15 cellular contexts compared by ENCODE assay signal in the genomic region with DNA sequence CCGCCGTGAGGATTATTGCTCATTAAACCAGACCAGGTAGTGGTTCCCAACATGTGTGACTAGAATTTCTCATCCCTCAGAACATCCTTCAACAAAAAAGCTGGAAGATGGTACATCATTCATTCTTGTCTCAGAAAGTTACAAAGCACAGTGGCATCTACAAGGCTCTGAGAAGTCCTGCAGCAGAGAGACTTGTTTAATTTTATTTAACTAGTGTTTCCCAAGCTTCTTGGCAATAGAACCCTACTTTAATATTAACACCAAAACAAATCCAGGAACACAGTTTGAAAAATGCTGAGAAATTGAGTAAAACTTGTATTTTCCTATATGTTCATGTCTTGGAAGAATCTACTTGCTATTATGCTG.
"Had no signal": no experiment of that assay in that cellular context is flagged by ENCODE, and none has a peak within 500 bp of the region (broad histone marks: within the 10 kb centered on the region; RNA-seq: fewer than 3 reads in every experiment).

No MANE protein-coding gene starts in this region.

- H3K4me3 Mint-ChIP-seq: activated CD4-positive, alpha-beta T cell treated with anti-CD3 and anti-CD28 coated beads, Interleukin-2, amount 10 ng/mL, durations not matched to agents 7 days and 5 days; neural progenitor cell had no signal

- ATAC-seq: left lung had no signal

- H3K4me2 ChIP-seq: neural progenitor cell had no signal

- H3K27me3 ChIP-seq: left lung, neural progenitor cell, testis had no signal

- H3K9me3 ChIP-seq: left lung, testis had no signal

- H3K27ac ChIP-seq: coronary artery, foreskin keratinocyte, neural progenitor cell, parathyroid adenoma, testis, WERI-Rb-1 had no signal

- H3K36me3 ChIP-seq: neural progenitor cell, WERI-Rb-1 had no signal

- H3K79me2 ChIP-seq: parathyroid adenoma had no signal

- H3K27me3 Mint-ChIP-seq: activated CD4-positive, alpha-beta T cell treated with anti-CD3 and anti-CD28 coated beads, Interleukin-2, amount 10 ng/mL, durations not matched to agents 7 days and 5 days; stimulated activated naive CD8-positive, alpha-beta T cell treated with anti-CD3 and anti-CD28 coated beads, Interleukin-15, amount 100 ng/mL, for 72 hours had no signal

- H3K4me3 ChIP-seq: coronary artery, left lung, neural progenitor cell, testis had no signal

- H3K9ac ChIP-seq: neural progenitor cell, parathyroid adenoma had no signal

- H3K4me1 ChIP-seq: neural progenitor cell, parathyroid adenoma had no signal

- H2AFZ ChIP-seq: neural progenitor cell, parathyroid adenoma had no signal

- H3K9me3 Mint-ChIP-seq: stimulated activated naive CD8-positive, alpha-beta T cell treated with anti-CD3 and anti-CD28 coated beads, Interleukin-15, amount 100 ng/mL, for 72 hours had no signal

- DNase-seq: activated CD4-positive, alpha-beta T cell treated with anti-CD3 and anti-CD28 coated beads, Interleukin-2, amount 10 ng/mL, durations not matched to agents 7 days and 5 days; activated naive CD4-positive, alpha-beta T cell; activated T-cell treated with anti-CD3 and anti-CD28 coated beads, Interleukin-2, amount 50 U/mL, for 72 hours; effector CD4-positive, alpha-beta T cell; head of caudate nucleus; left lung; stimulated activated CD4-positive, alpha-beta T cell treated with anti-CD3 and anti-CD28 coated beads, Interleukin-2, amount 100 ng/mL, for 48 hours; stimulated activated CD8-positive, alpha-beta memory T cell treated with anti-CD3 and anti-CD28 coated beads, Interleukin-4, amount 100 ng/mL, for 48 hours; stimulated activated naive CD8-positive, alpha-beta T cell treated with anti-CD3 and anti-CD28 coated beads, Interleukin-15, amount 100 ng/mL, for 72 hours; testis; WERI-Rb-1 had no signal
